In the genomic region with DNA sequence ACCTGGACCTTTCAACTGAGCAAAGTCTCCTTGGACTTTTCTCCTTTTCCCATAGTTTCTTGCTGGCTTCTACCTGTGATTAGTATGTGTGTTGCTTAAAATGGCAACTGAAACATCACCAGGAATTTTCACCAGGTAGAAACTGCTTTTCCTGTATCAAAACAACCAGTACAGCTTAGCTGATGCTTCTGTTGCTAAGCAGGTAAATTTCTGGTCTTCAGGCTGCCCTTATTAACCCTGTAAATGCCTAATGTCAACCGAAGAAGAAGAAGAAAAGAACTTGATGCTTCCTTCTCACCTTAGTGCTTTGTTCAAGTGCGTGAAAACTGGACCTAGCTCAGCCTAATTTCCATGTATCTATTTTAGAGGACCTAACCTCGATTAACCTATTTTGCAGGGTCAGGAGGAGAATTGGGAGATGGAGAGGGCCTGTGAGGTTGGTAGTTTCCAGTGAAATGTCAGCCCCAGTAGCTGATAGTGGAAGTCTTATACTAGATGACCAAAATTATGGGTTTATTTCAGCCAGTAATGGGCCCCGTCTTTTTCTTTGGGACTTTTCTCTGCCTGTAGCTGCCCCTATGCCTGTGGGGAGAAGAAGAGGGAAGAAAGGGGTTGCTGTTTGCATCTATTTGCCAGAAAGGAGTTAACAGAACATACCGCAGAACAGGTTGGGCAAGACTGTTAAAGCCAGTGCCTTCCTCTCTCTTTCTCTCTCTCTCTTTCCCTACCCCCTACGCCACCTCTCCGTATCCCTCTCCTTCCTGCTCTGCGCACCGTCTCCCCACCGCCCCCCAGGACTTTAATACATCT, we compare ENCODE assay signal across 8 cellular contexts. TPM values are rescaled to one million over a fixed set of nuclear protein-coding genes. Genes with fewer than 3 reads are reported as not detected.
DNase-seq lines count a peak whose midpoint lies in the region; ATAC-seq lines count a peak whose summit lies in the region.

No MANE protein-coding gene starts in this region.

- no peaks in the 10 kb centered on the region for H3K27me3 ChIP-seq in thymus (ENCODE audit: control insufficient read depth, insufficient read depth)

- no peak for DNase-seq in activated CD4-positive, alpha-beta T cell treated with anti-CD3 and anti-CD28 coated beads for 36 hours
- no peak for DNase-seq in activated CD4-positive, alpha-beta T cell treated with anti-CD3 and anti-CD28 coated beads for 4 hours
- peak; percentile 92 for DNase-seq in SKM-1 treated with dmso at 0.1 percent for 144 hours (lab: John Stamatoyannopoulos, UW; ENCODE audit: unreplicated experiment)
- no peak for DNase-seq in immature natural killer cell
- no peak for DNase-seq in NCI-H446 treated with DMSO at 0.1 percent for 48 hours (lab: John Stamatoyannopoulos, UW)
- no peak for DNase-seq in SK-N-DZ (ENCODE audit: low spot score)

- H3K27ac ChIP-seq in thymus (ENCODE audit: low read depth) = peak overlapping the region; percentile 94

- peak overlapping the region; percentile 84 for H3K27ac Mint-ChIP-seq in activated CD4-positive, alpha-beta T cell treated with anti-CD3 and anti-CD28 coated beads for 36 hours
- H3K27ac Mint-ChIP-seq in immature natural killer cell = peak overlapping the region; percentile 62 to 88 (median 82)

- H3K9me3 Mint-ChIP-seq in activated CD4-positive, alpha-beta T cell treated with anti-CD3 and anti-CD28 coated beads for 36 hours (ENCODE audit: low read depth) = no peaks in the 10 kb centered on the region
- H3K9me3 Mint-ChIP-seq in immature natural killer cell = no peaks in the 10 kb centered on the region

- CTCF ChIA-PET in activated CD4-positive, alpha-beta T cell treated with anti-CD3 and anti-CD28 coated beads for 36 hours (lab: Charles Lee) = interaction anchor here (0.6 to 1.0 kb wide), 3 partner anchors 14 to 49 kb away, joined by 3 read pairs; no protein-coding TSS in a partner anchor

- H3K36me3 Mint-ChIP-seq in activated CD4-positive, alpha-beta T cell treated with anti-CD3 and anti-CD28 coated beads for 36 hours (ENCODE audit: low read depth) = no peaks in the 10 kb centered on the region
- H3K36me3 Mint-ChIP-seq in immature natural killer cell = no peaks in the 10 kb centered on the region

- POLR2A ChIA-PET in activated CD4-positive, alpha-beta T cell treated with anti-CD3 and anti-CD28 coated beads for 36 hours (lab: Charles Lee) = interaction anchor here (0.6 kb wide), 1 partner anchor 56 kb away, joined by 3 read pairs; no protein-coding TSS in a partner anchor

- no peaks in the 10 kb centered on the region for H3K27me3 Mint-ChIP-seq in activated CD4-positive, alpha-beta T cell treated with anti-CD3 and anti-CD28 coated beads for 36 hours
- H3K27me3 Mint-ChIP-seq in immature natural killer cell (ENCODE audit: low read depth in 3 of 3) = peaks cover 0 to 3% (median 1%) of the 10 kb centered on the region in 3 donors

- H3K4me3 ChIP-seq in thymus (ENCODE audit: low read length) = no peak overlapping the region

- H3K9me3 ChIP-seq in thymus (ENCODE audit: control insufficient read depth) = no peaks in the 10 kb centered on the region

- intact Hi-C loops in activated CD4-positive, alpha-beta T cell treated with anti-CD3 and anti-CD28 coated beads for 36 hours (cut with DNase I, micrococcal nuclease) = no loop called here

- peaks cover 80% of the 10 kb centered on the region for H3K4me1 Mint-ChIP-seq in activated CD4-positive, alpha-beta T cell treated with anti-CD3 and anti-CD28 coated beads for 36 hours
- H3K4me1 Mint-ChIP-seq in immature natural killer cell = peaks cover 54 to 74% of the 10 kb centered on the region in 2 donors

- peaks cover 5% of the 10 kb centered on the region for H3K36me3 ChIP-seq in thymus (ENCODE audit: control insufficient read depth, insufficient read depth)

- peaks cover 38% of the 10 kb centered on the region for H3K4me1 ChIP-seq in thymus (ENCODE audit: control insufficient read depth, insufficient read depth, low read length)

- ATAC-seq in activated CD4-positive, alpha-beta T cell treated with anti-CD3 and anti-CD28 coated beads for 36 hours = no peak
- ATAC-seq in HG02885 (IDR thresholded peaks at IDR 0.05; ENCODE audit: poor library complexity, unreplicated experiment) = no peak

- H3K4me3 Mint-ChIP-seq in activated CD4-positive, alpha-beta T cell treated with anti-CD3 and anti-CD28 coated beads for 36 hours = peak overlapping the region; percentile 61
- peak overlapping the region; percentile 60 to 83 (median 78) for H3K4me3 Mint-ChIP-seq in immature natural killer cell

- WGBS in thymus = 61% methylated on average over 10 of the region's 10 CpGs

RNA-seq across cellular contexts. Expression of gene RREB1, which starts 37.7 kb away (rescaled TPM):
- 10 to 100 TPM; 14.7 to 18.1 TPM for total RNA-seq in activated CD4-positive, alpha-beta T cell treated with anti-CD3 and anti-CD28 coated beads for 36 hours
- polyA plus RNA-seq in immature natural killer cell = 1 to 10 TPM in 2 of 3 donors, under 1 TPM in 1; 0.17 to 4.5 (median 3.3) TPM
- polyA plus RNA-seq in thymus = 9.2 TPM
- 0.13 TPM in 1 of 2 replicates, not detected in the other for polyA plus RNA-seq in SK-N-DZ (2014; cell fraction: cytosol; rRNA removed)
- not detected in 2 replicates for polyA plus RNA-seq in SK-N-DZ (2014; cell fraction: nucleus; rRNA removed)
